Comparison of ENCODE assay signal across 8 cellular contexts in genomic region chr9:34991833-34992375, GRCh38. TPM values are rescaled to one million over a fixed set of nuclear protein-coding genes. Genes with fewer than 3 reads are reported as not detected.
DNase-seq lines count a peak whose midpoint lies in the region; ATAC-seq and TF ChIP-seq lines count a peak whose summit lies in the region.

No MANE protein-coding gene starts in this region.

- CTCF ChIA-PET in activated CD8-positive, alpha-beta memory T cell treated with anti-CD3 and anti-CD28 coated beads, Interleukin-2, amount 10 ng/mL, durations not matched to agents 7 days and 5 days (lab: Charles Lee), result interaction anchor here (4.3 kb wide), 1 partner anchor 93 kb away, joined by 22 read pairs; no protein-coding TSS in a partner anchor

- H3K27me3 ChIP-seq in adipocyte (replicated peaks; ENCODE audit: control insufficient read depth, insufficient read depth, low read length) (no peaks in the 10 kb centered on the region), tibial nerve (no peaks in the 10 kb centered on the region)

- no peaks in the 10 kb centered on the region for H3K27me3 Mint-ChIP-seq in activated CD8-positive, alpha-beta memory T cell treated with anti-CD3 and anti-CD28 coated beads, Interleukin-2, amount 10 ng/mL, durations not matched to agents 7 days and 5 days

- peak overlapping the region; percentile 56 for H3K9ac ChIP-seq in adipocyte (ENCODE audit: low read length)

- WGBS in tibial nerve, 2 donors, result 78 to 85% methylated on average over 5 to 7 of the region's 7 CpGs

- no peaks in the 10 kb centered on the region for H3K9me3 Mint-ChIP-seq in activated CD8-positive, alpha-beta memory T cell treated with anti-CD3 and anti-CD28 coated beads, Interleukin-2, amount 10 ng/mL, durations not matched to agents 7 days and 5 days (ENCODE audit: low read depth)

- TF ChIP-seq POLR2A in tibial nerve (IDR thresholded peaks at IDR 0.05), result no peak
- TF ChIP-seq POLR2A in GM18505 (IDR thresholded peaks at IDR 0.05; ENCODE audit: borderline replicate concordance, extremely low read depth, insufficient read depth, insufficient read length), result no peak

- no peak for TF ChIP-seq CTCF in tibial nerve (IDR thresholded peaks at IDR 0.05)

- H3K4me1 ChIP-seq in adipocyte (ENCODE audit: control insufficient read depth, insufficient read depth, low read length), result peaks cover 69% of the 10 kb centered on the region
- H3K4me1 ChIP-seq in tibial nerve, result peaks cover 0 to 68% (median 46%) of the 10 kb centered on the region in 4 donors

- H3K4me1 Mint-ChIP-seq in activated CD8-positive, alpha-beta memory T cell treated with anti-CD3 and anti-CD28 coated beads, Interleukin-2, amount 10 ng/mL, durations not matched to agents 7 days and 5 days, result peaks cover 30% of the 10 kb centered on the region

- DNase-seq in activated CD8-positive, alpha-beta memory T cell treated with anti-CD3 and anti-CD28 coated beads, Interleukin-2, amount 50 U/mL, for 48 hours, result peak; percentile 69
- no peak for DNase-seq in activated CD8-positive, alpha-beta memory T cell treated with anti-CD3 and anti-CD28 coated beads, Interleukin-2, amount 10 ng/mL, durations not matched to agents 7 days and 5 days
- DNase-seq in adipocyte (ENCODE audit: low read depth), result no peak
- peak; percentile 66 for DNase-seq in iPS-NIHi11 (ENCODE audit: low spot score)
- no peak for DNase-seq in tibial nerve (ENCODE audit: low spot score in 2 of 2)
- no peak for DNase-seq in NOMO-1 treated with DMSO at 0.1 percent for 48 hours (lab: John Stamatoyannopoulos, UW; ENCODE audit: unreplicated experiment)

- H3K27ac Mint-ChIP-seq in activated CD8-positive, alpha-beta memory T cell treated with anti-CD3 and anti-CD28 coated beads, Interleukin-2, amount 10 ng/mL, durations not matched to agents 7 days and 5 days, result no peak overlapping the region

- no peak overlapping the region for H3K4me3 ChIP-seq in adipocyte (ENCODE audit: low read length)
- H3K4me3 ChIP-seq in tibial nerve, result no peak overlapping the region

- TF ChIP-seq EP300 in tibial nerve (IDR thresholded peaks at IDR 0.05), result no peak

- H3K36me3 Mint-ChIP-seq in activated CD8-positive, alpha-beta memory T cell treated with anti-CD3 and anti-CD28 coated beads, Interleukin-2, amount 10 ng/mL, durations not matched to agents 7 days and 5 days, result no peaks in the 10 kb centered on the region

- H3K4me3 Mint-ChIP-seq in activated CD8-positive, alpha-beta memory T cell treated with anti-CD3 and anti-CD28 coated beads, Interleukin-2, amount 10 ng/mL, durations not matched to agents 7 days and 5 days, result no peak overlapping the region

- no peaks in the 10 kb centered on the region for H3K9me3 ChIP-seq in adipocyte (ENCODE audit: control insufficient read depth, low read length)
- no peaks in the 10 kb centered on the region for H3K9me3 ChIP-seq in tibial nerve

- H3K27ac ChIP-seq in tibial nerve, result peak overlapping the region; percentile 60 to 98 (median 84)

- H3K36me3 ChIP-seq in adipocyte (ENCODE audit: control insufficient read depth, insufficient read depth, low read length, severe bottlenecking), result peaks cover 8% of the 10 kb centered on the region
- peaks cover 0 to 15% (median 0%) of the 10 kb centered on the region in 3 donors for H3K36me3 ChIP-seq in tibial nerve

- ATAC-seq in activated CD8-positive, alpha-beta memory T cell treated with anti-CD3 and anti-CD28 coated beads, Interleukin-2, amount 10 ng/mL, durations not matched to agents 7 days and 5 days, result no peak
- ATAC-seq in HG03442 (IDR thresholded peaks at IDR 0.05; ENCODE audit: unreplicated experiment) (no peak), GM18505 (IDR thresholded peaks at IDR 0.05; ENCODE audit: unreplicated experiment) (no peak)

RNA-seq across cellular contexts. Expression of gene DNAJB5, which starts 2.4 kb away (rescaled TPM):
- total RNA-seq in activated CD8-positive, alpha-beta memory T cell treated with anti-CD3 and anti-CD28 coated beads, Interleukin-2, amount 10 ng/mL, durations not matched to agents 7 days and 5 days, result 1 to 10 TPM; 5.2 to 5.5 TPM
- 10 to 100 TPM in 1 of 4 donors, 1 to 10 TPM in 3; 4.5 to 11.2 (median 9.0) TPM for total RNA-seq in tibial nerve

RNA-seq across cellular contexts. Expression of gene PHF24, which starts 33.8 kb away (rescaled TPM):
- not detected for total RNA-seq in activated CD8-positive, alpha-beta memory T cell treated with anti-CD3 and anti-CD28 coated beads, Interleukin-2, amount 10 ng/mL, durations not matched to agents 7 days and 5 days
- 1 to 10 TPM in 1 of 4 donors, under 1 TPM in 3; 0.21 to 1.2 (median 0.63) TPM for total RNA-seq in tibial nerve

Comparison
In these comparisons a context has a peak if more than half of its experiments do, and no peak if none do; other contexts are left out.
1. DNase-seq: peak in activated CD8-positive, alpha-beta memory T cell treated with anti-CD3 and anti-CD28 coated beads, Interleukin-2, amount 50 U/mL, for 48 hours (single experiment) and iPS-NIHi11 (single experiment); none in activated CD8-positive, alpha-beta memory T cell treated with anti-CD3 and anti-CD28 coated beads, Interleukin-2, amount 10 ng/mL, durations not matched to agents 7 days and 5 days (single experiment), adipocyte (single experiment), tibial nerve (0 of 2) and NOMO-1 treated with DMSO at 0.1 percent for 48 hours (single experiment).